18 cellular contexts compared by ENCODE assay signal in the genomic region with DNA sequence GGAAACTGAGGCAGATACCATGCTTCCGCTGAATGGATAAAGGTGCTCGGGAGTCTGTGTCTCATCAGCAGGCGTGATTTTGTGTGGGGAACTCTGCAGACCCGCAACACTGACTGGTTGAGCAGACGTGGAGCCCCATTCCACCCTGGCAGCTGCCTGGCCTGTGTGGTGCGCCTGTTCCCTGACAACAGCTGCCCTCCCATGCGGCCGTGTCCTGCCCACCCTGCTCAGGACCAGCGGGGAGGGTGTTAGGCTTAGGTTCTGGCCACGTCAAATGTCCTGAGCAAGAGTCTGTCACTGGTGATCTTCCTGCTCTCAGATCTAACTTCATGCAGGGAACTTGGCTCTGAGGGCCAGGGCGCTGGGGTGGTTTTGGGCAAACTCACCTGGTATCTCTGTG.
DNase-seq lines count a peak whose midpoint lies in the region; ATAC-seq and TF ChIP-seq lines count a peak whose summit lies in the region.
"Had no signal": no experiment of that assay in that cellular context is flagged by ENCODE, and none has a peak within 500 bp of the region (broad histone marks: within the 10 kb centered on the region; RNA-seq: fewer than 3 reads in every experiment).

No MANE protein-coding gene starts in this region.

- H4K20me1 ChIP-seq in BLaER1 (no peaks in the 10 kb centered on the region), neural progenitor cell (ENCODE audit: low read depth) (no peaks in the 10 kb centered on the region)

- peaks cover 8% of the 10 kb centered on the region for H3F3A ChIP-seq in neural progenitor cell (ENCODE audit: low read depth)

- peaks cover 2% of the 10 kb centered on the region for H3K9me3 Mint-ChIP-seq in neural progenitor cell
- H3K9me3 Mint-ChIP-seq: CD4-positive, CD25-positive, alpha-beta regulatory T cell; CD8-positive, alpha-beta T cell had no signal

- H3K4me2 ChIP-seq in BLaER1 (no peak overlapping the region), neural progenitor cell (no peak overlapping the region)

- no peak for TF ChIP-seq POLR2A in heart left ventricle (IDR thresholded peaks at IDR 0.05)

- H3K4me1 ChIP-seq in BLaER1 (0 out of 2 replicates have a peak, but pooled peaks cover 4% of the 10 kb centered on the region), neural progenitor cell (peaks cover 18% of the 10 kb centered on the region), heart left ventricle (peaks cover 0 to 7% (median 0%) of the 10 kb centered on the region in 12 donors)
- H3K4me1 ChIP-seq: Caco-2 had no signal

- H3K4me1 Mint-ChIP-seq in neural progenitor cell: peaks cover 41% of the 10 kb centered on the region
- H3K4me1 Mint-ChIP-seq: CD4-positive, CD25-positive, alpha-beta regulatory T cell had no signal

- DNase-seq in ecto neural progenitor cell (ENCODE audit: low spot score): peak; percentile 40
- DNase-seq in neural progenitor cell (ENCODE audit: low spot score): no peak
- DNase-seq in posterior vena cava (ENCODE audit: low spot score): peak; percentile 58
- no peak for DNase-seq in kidney glomerular epithelial cell (lab: John Stamatoyannopoulos, UW)
- no peak for DNase-seq in 8988T
- DNase-seq in heart left ventricle: no peak
- DNase-seq in NOMO-1 treated with DMSO at 0.1 percent for 48 hours (lab: John Stamatoyannopoulos, UW; ENCODE audit: unreplicated experiment): no peak
- DNase-seq: Caco-2; CD4-positive, CD25-positive, alpha-beta regulatory T cell; CD8-positive, alpha-beta T cell; DMS153; EL; GDM1; GOT3 had no signal

- peaks cover 10% of the 10 kb centered on the region for H3K27me3 Mint-ChIP-seq in neural progenitor cell (ENCODE audit: insufficient read depth, low read depth)
- H3K27me3 Mint-ChIP-seq: CD4-positive, CD25-positive, alpha-beta regulatory T cell had no signal

- no peak overlapping the region for H2AFZ ChIP-seq in neural progenitor cell (replicated peaks)

- WGBS in heart left ventricle, 4 donors: 75 to 93% (median 87%) methylated on average over 5 to 11 of the region's 11 CpGs

- intact Hi-C loops in posterior vena cava (cut with DNase I): no loop called here
- intact Hi-C loops in heart left ventricle (cut with DNase I): no loop called here

- peak overlapping the region; percentile 42 for H3K27ac Mint-ChIP-seq in neural progenitor cell
- H3K27ac Mint-ChIP-seq: CD4-positive, CD25-positive, alpha-beta regulatory T cell; CD8-positive, alpha-beta T cell had no signal

- H3K36me3 Mint-ChIP-seq in neural progenitor cell: no peaks in the 10 kb centered on the region
- H3K36me3 Mint-ChIP-seq: CD4-positive, CD25-positive, alpha-beta regulatory T cell; CD8-positive, alpha-beta T cell had no signal

- no peaks in the 10 kb centered on the region for H3K79me2 ChIP-seq in neural progenitor cell (ENCODE audit: low read depth)

- TF ChIP-seq CTCF in neural progenitor cell (IDR thresholded peaks at IDR 0.05) (no peak), heart left ventricle (IDR thresholded peaks at IDR 0.05) (no peak)

- H3K27ac ChIP-seq in BLaER1 (peak overlapping the region; percentile 8; the same call in 1 of the 2 replicates), neural progenitor cell (no peak overlapping the region), heart left ventricle (no peak overlapping the region)
- H3K27ac ChIP-seq: C4-2B had no signal

- H3K9ac ChIP-seq in BLaER1: no peak overlapping the region
- no peak overlapping the region for H3K9ac ChIP-seq in neural progenitor cell

- H3K9me3 ChIP-seq in BLaER1 (no peaks in the 10 kb centered on the region), neural progenitor cell (ENCODE audit: low read depth) (no peaks in the 10 kb centered on the region), heart left ventricle (no peaks in the 10 kb centered on the region)
- H3K9me3 ChIP-seq: Caco-2 had no signal

- H3K36me3 ChIP-seq in BLaER1: no peaks in the 10 kb centered on the region
- H3K36me3 ChIP-seq in neural progenitor cell: no peaks in the 10 kb centered on the region
- H3K36me3 ChIP-seq in heart left ventricle: no peaks in the 10 kb centered on the region

- no peak overlapping the region for H3K4me3 ChIP-seq in BLaER1
- no peak overlapping the region for H3K4me3 ChIP-seq in neural progenitor cell
- H3K4me3 ChIP-seq in heart left ventricle: no peak overlapping the region
- H3K4me3 ChIP-seq: GM12878 had no signal

- no peak for ATAC-seq in heart left ventricle
- ATAC-seq: CD8-positive, alpha-beta T cell; GM12878; HCT116 had no signal

- no peak overlapping the region for H3K4me3 Mint-ChIP-seq in neural progenitor cell
- H3K4me3 Mint-ChIP-seq: CD4-positive, CD25-positive, alpha-beta regulatory T cell; CD8-positive, alpha-beta T cell had no signal

- H3K27me3 ChIP-seq in BLaER1: no peaks in the 10 kb centered on the region
- no peaks in the 10 kb centered on the region for H3K27me3 ChIP-seq in neural progenitor cell
- peaks cover 0 to 29% (median 0%) of the 10 kb centered on the region in 9 donors for H3K27me3 ChIP-seq in heart left ventricle

Comparison
In these comparisons a context has a peak if more than half of its experiments do, and no peak if none do; other contexts are left out.
1. DNase-seq: peak in ecto neural progenitor cell (single experiment) and posterior vena cava (single experiment); none in neural progenitor cell (single experiment), kidney glomerular epithelial cell (single experiment), 8988T (single experiment), heart left ventricle (0 of 5) and NOMO-1 treated with DMSO at 0.1 percent for 48 hours (single experiment).